Comparison of ENCODE assay signal across 19 cellular contexts in genomic region chr11:116636341-116636968, GRCh38.
DNase-seq lines count a peak whose midpoint lies in the region; ATAC-seq and FAIRE-seq lines count a peak whose summit lies in the region.
"Had no signal": no experiment of that assay in that cellular context is flagged by ENCODE, and none has a peak within 500 bp of the region (broad histone marks: within the 10 kb centered on the region; RNA-seq: fewer than 3 reads in every experiment).

No MANE protein-coding gene starts in this region.

- DNase-seq in D341Med (ENCODE audit: low spot score) (peak; percentile 3), NCI-H69 (lab: John Stamatoyannopoulos, UW) (peak; percentile 71), islet precursor cell (peak; percentile 32), urothelium cell line (ENCODE audit: low spot score) (no peak), COLO829 (ENCODE audit: low spot score) (no peak), T-cell (no peak)
- DNase-seq: ACHN; C1 segment of cervical spinal cord; CD4-positive, alpha-beta T cell; DMS153; EL; GOT3 had no signal

- POLR2A ChIA-PET in T-cell (lab: Charles Lee): no interaction called here

- H3K4me1 Mint-ChIP-seq in T-cell: no peaks in the 10 kb centered on the region
- H3K4me1 Mint-ChIP-seq: B cell had no signal

- no peaks in the 10 kb centered on the region for H3K9me3 Mint-ChIP-seq in T-cell
- H3K9me3 Mint-ChIP-seq: CD4-positive, alpha-beta T cell; H9 had no signal

- ATAC-seq in T-cell (replicated peaks in 1 of 4) (no peak), HG03135 (IDR thresholded peaks at IDR 0.05; ENCODE audit: unreplicated experiment) (no peak)
- ATAC-seq: HepG2 had no signal

- H3K4me3 Mint-ChIP-seq in T-cell: no peak overlapping the region
- H3K4me3 Mint-ChIP-seq: B cell; CD4-positive, alpha-beta T cell; H9 had no signal

- FAIRE-seq in urothelium cell line (lab: Jason Lieb, UNC): peak; percentile 20
- FAIRE-seq: D721Med, G401.6, GM12891, HepG2 had no signal

- CTCF ChIA-PET in T-cell (lab: Charles Lee): no interaction called here

- H3K36me3 Mint-ChIP-seq in T-cell: no peaks in the 10 kb centered on the region

- H3K27ac Mint-ChIP-seq in T-cell: no peak overlapping the region
- H3K27ac Mint-ChIP-seq: B cell; CD4-positive, alpha-beta T cell; H9 had no signal

- peaks cover 4 to 10% of the 10 kb centered on the region in 2 donors for H3K27me3 Mint-ChIP-seq in T-cell

Comparison
In these comparisons a context has a peak if more than half of its experiments do, and no peak if none do; other contexts are left out.
1. DNase-seq: peak in D341Med (single experiment), NCI-H69 (single experiment) and islet precursor cell (single experiment); none in urothelium cell line (single experiment), COLO829 (single experiment) and T-cell (0 of 34).